ENCODE assay signal across 8 cellular contexts in the genomic region with DNA sequence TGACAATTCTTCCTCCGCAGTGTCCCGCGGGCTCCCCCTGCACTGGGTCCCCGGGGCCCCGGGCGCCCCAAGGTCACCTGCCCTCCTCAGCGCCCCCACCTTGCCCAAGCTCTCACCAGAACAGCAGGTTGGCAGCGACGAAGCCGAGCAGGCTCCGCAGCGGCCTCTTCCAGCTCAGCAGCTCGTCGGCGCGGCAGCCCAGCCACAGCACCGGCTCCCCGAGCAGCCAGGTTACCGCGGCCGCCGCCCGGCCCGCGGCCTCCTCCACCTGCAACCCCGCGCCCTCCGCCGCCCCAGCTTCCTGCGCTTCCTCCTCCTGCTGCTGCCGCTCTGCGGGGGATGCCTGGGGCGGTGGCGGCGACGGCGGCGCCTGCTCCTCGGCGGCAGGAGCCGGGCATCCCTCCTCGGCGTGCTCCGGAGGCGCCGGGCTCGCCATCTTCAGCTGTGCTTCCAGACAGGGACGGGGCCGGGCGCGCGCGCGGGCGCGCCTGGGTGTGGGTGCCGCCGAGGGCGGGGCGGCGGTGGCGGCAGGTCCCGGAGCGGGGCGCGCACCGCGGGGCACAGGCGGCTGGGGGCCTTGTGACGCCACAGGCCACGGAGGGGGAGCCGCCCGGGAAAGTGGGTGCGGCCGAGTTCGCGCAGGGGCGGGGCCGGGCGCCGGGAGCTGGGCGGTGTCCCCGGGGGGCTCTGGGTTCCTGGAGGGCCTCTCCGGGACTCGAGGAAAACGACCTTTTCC. TPM values are rescaled to one million over a fixed set of nuclear protein-coding genes. Genes with fewer than 3 reads are reported as not detected.
A peak's percentile ranks its signal among the peaks of the same experiment; 100 is the strongest.
DNase-seq lines count a peak whose midpoint lies in the region; ATAC-seq and TF ChIP-seq lines count a peak whose summit lies in the region.

A gene with protein sequence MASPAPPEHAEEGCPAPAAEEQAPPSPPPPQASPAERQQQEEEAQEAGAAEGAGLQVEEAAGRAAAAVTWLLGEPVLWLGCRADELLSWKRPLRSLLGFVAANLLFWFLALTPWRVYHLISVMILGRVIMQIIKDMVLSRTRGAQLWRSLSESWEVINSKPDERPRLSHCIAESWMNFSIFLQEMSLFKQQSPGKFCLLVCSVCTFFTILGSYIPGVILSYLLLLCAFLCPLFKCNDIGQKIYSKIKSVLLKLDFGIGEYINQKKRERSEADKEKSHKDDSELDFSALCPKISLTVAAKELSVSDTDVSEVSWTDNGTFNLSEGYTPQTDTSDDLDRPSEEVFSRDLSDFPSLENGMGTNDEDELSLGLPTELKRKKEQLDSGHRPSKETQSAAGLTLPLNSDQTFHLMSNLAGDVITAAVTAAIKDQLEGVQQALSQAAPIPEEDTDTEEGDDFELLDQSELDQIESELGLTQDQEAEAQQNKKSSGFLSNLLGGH (minus strand): TSS at position 462 of the 736 bp plus-strand sequence. CDS start 26 bp downstream, at position 436.

- TF ChIP-seq CTCF in adrenal gland (IDR thresholded peaks at IDR 0.05) = no peak
- TF ChIP-seq CTCF in hepatocyte (IDR thresholded peaks at IDR 0.05; ENCODE audit: poor library complexity) = no peak

- peak within 1 kb of the TSS; percentile 96 for H2AFZ ChIP-seq in hepatocyte

- peak within 1 kb of the TSS in 1 of 5 donors; percentile 34 for H3K27ac ChIP-seq in adrenal gland
- peak within 1 kb of the TSS; percentile 66 for H3K27ac ChIP-seq in hepatocyte

- DNase-seq in C1 segment of cervical spinal cord (lab: John Stamatoyannopoulos, UW) = peak in 12 of 14 donors; percentile 43 to 82 (median 66)
- DNase-seq in T-helper 1 cell = peak; percentile 59 to 82 (median 75)
- peak in 5 of 7 donors; percentile 8 to 62 (median 17) for DNase-seq in adrenal gland
- DNase-seq in hepatocyte (ENCODE audit: low spot score) = peak; percentile 80
- DNase-seq in sciatic nerve (ENCODE audit: low spot score) = peak; percentile 81
- DNase-seq in cortex of kidney (lab: John Stamatoyannopoulos, UW) = no peak

- H3K4me1 ChIP-seq in adrenal gland (replicated peaks in 1 of 2) (peaks cover 5 to 6% of the 10 kb centered on the region in 2 donors), hepatocyte (ENCODE audit: insufficient read depth) (peaks cover 6% of the 10 kb centered on the region)

- H3K27me3 ChIP-seq in adrenal gland (peaks cover 8% of the 10 kb centered on the region), hepatocyte (peaks cover 19% of the 10 kb centered on the region)

- WGBS in adrenal gland, 4 donors = 0 to 2% (median 1%) methylated on average over 29 to 86 of the region's 86 CpGs
- WGBS in hepatocyte (ENCODE audit: low lambda C conversion rate, missing lambda C conversion rate) = under 1% methylated on average over 49 of the region's 86 CpGs

- H4K20me1 ChIP-seq in hepatocyte (ENCODE audit: insufficient read depth, poor library complexity, severe bottlenecking) = no peaks in the 10 kb centered on the region

- peaks cover 2% of the 10 kb centered on the region for H3K79me2 ChIP-seq in hepatocyte

- H3K9me2 ChIP-seq in hepatocyte (replicated peaks; ENCODE audit: insufficient read depth) = no peaks in the 10 kb centered on the region

- H3K36me3 ChIP-seq in adrenal gland (replicated peaks in 1 of 2) (no peaks in the 10 kb centered on the region), hepatocyte (replicated peaks; ENCODE audit: insufficient read depth, low read depth) (no peaks in the 10 kb centered on the region)

- H3K4me2 ChIP-seq in hepatocyte = peak within 1 kb of the TSS; percentile 97

- no peak for TF ChIP-seq POLR2A in adrenal gland (IDR thresholded peaks at IDR 0.05)

- ATAC-seq in GM19328 (IDR thresholded peaks at IDR 0.05; ENCODE audit: unreplicated experiment) (peak; percentile 82), HG03558 (IDR thresholded peaks at IDR 0.05; ENCODE audit: extremely low read depth, unreplicated experiment) (peak; percentile 34), sciatic nerve (peak; percentile 81)

- peak within 1 kb of the TSS in 1 of 4 donors; percentile 68 for H3K4me3 ChIP-seq in adrenal gland
- peak within 1 kb of the TSS; percentile 88 for H3K4me3 ChIP-seq in hepatocyte

- intact Hi-C loops in adrenal gland (cut with DNase I) = no loop called here
- intact Hi-C loops in sciatic nerve (cut with DNase I) = no loop called here

- H3K9me3 ChIP-seq in adrenal gland (replicated peaks in 1 of 3) (no peaks in the 10 kb centered on the region), hepatocyte (ENCODE audit: low read depth) (no peaks in the 10 kb centered on the region)

RNA-seq across cellular contexts. Expression of the gene that starts here (rescaled TPM):
- 1 to 10 TPM in 4 of 8 donors, under 1 TPM in 4; 0.06 to 4.0 (median 1.0) TPM for total RNA-seq in adrenal gland
- polyA plus RNA-seq in adrenal gland = 1 to 10 TPM; 3.8 to 5.9 (median 4.4) TPM
- 23.8 and 24.6 TPM in 2 replicates for total RNA-seq in hepatocyte
- polyA plus RNA-seq in hepatocyte = 24.0 and 24.3 TPM in 2 replicates
- total RNA-seq in sciatic nerve = 37.4 TPM
